In the genomic region with DNA sequence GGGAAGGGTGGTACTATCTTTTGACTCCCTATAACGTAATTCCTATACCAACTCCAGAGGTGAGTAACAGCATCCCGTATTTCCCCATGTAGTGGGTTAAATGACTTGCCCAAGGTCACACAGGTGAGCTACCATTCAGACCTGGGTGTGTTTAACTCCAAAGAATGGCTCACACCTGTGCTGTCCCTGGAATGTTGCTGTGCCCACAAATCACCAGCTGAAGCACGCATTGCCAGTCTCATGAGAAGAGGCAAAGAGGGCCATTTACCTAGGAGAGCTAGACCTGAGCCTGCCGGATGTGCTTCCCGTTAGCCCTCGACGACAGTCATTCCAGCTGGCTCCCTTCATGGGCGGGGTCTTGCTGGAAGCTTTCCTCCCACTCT, we compare ENCODE assay signal across 16 cellular contexts.
"Had no signal": no experiment of that assay in that cellular context is flagged by ENCODE, and none has a peak within 500 bp of the region (broad histone marks: within the 10 kb centered on the region; RNA-seq: fewer than 3 reads in every experiment).

No MANE protein-coding gene starts in this region.

- H3K4me3 Mint-ChIP-seq: activated CD4-positive, alpha-beta memory T cell treated with anti-CD3 and anti-CD28 coated beads for 36 hours; activated T-cell treated with anti-CD3 and anti-CD28 coated beads, Interleukin-2, amount 50 U/mL, for 4 hours; brain; dendritic cell treated with granulocyte-macrophage colony-stimulating factor and Interleukin-4, amounts not matched to agents 40 ng/mL and 50 ng/mL, for 4 days; effector memory CD8-positive, alpha-beta T cell; naive thymus-derived CD4-positive, alpha-beta T cell had no signal

- H3K4me1 ChIP-seq: right atrium auricular region, tibial artery had no signal

- H3K27ac ChIP-seq: right atrium auricular region, tibial artery had no signal

- H3K27me3 ChIP-seq: right atrium auricular region, tibial artery had no signal

- DNase-seq: activated CD4-positive, alpha-beta memory T cell treated with anti-CD3 and anti-CD28 coated beads for 36 hours; activated effector memory CD4-positive, alpha-beta T cell treated with anti-CD3 and anti-CD28 coated beads, Interleukin-2, amount 50 U/mL, for 16 hours; activated T-cell treated with anti-CD3 and anti-CD28 coated beads, Interleukin-2, amount 50 U/mL, for 4 hours; amniotic stem cell; cerebellar nuclear complex; effector memory CD8-positive, alpha-beta T cell; erythroblast; hypothalamus; naive thymus-derived CD4-positive, alpha-beta T cell; small intestine; tibial artery had no signal

- H3K4me1 Mint-ChIP-seq: naive thymus-derived CD4-positive, alpha-beta T cell had no signal

- H3K36me3 ChIP-seq: right atrium auricular region, tibial artery had no signal

- H3K4me3 ChIP-seq: lung, right atrium auricular region, tibial artery had no signal

- H3K36me3 Mint-ChIP-seq: activated CD4-positive, alpha-beta memory T cell treated with anti-CD3 and anti-CD28 coated beads for 36 hours had no signal

- H3K27ac Mint-ChIP-seq: activated CD4-positive, alpha-beta memory T cell treated with anti-CD3 and anti-CD28 coated beads for 36 hours; activated naive CD4-positive, alpha-beta T cell treated with anti-CD3 and anti-CD28 coated beads, Interleukin-2, amount 50 U/mL, for 72 hours; brain; dendritic cell treated with granulocyte-macrophage colony-stimulating factor and Interleukin-4, amounts not matched to agents 40 ng/mL and 50 ng/mL, for 4 days; effector memory CD8-positive, alpha-beta T cell; naive thymus-derived CD4-positive, alpha-beta T cell had no signal

- ATAC-seq: activated naive CD4-positive, alpha-beta T cell treated with anti-CD3 and anti-CD28 coated beads, Interleukin-2, amount 50 U/mL, for 72 hours; activated T-cell treated with anti-CD3 and anti-CD28 coated beads, Interleukin-2, amount 50 U/mL, for 4 hours; effector memory CD8-positive, alpha-beta T cell; naive thymus-derived CD4-positive, alpha-beta T cell had no signal
